20 cellular contexts compared by ENCODE assay signal in the genomic region with DNA sequence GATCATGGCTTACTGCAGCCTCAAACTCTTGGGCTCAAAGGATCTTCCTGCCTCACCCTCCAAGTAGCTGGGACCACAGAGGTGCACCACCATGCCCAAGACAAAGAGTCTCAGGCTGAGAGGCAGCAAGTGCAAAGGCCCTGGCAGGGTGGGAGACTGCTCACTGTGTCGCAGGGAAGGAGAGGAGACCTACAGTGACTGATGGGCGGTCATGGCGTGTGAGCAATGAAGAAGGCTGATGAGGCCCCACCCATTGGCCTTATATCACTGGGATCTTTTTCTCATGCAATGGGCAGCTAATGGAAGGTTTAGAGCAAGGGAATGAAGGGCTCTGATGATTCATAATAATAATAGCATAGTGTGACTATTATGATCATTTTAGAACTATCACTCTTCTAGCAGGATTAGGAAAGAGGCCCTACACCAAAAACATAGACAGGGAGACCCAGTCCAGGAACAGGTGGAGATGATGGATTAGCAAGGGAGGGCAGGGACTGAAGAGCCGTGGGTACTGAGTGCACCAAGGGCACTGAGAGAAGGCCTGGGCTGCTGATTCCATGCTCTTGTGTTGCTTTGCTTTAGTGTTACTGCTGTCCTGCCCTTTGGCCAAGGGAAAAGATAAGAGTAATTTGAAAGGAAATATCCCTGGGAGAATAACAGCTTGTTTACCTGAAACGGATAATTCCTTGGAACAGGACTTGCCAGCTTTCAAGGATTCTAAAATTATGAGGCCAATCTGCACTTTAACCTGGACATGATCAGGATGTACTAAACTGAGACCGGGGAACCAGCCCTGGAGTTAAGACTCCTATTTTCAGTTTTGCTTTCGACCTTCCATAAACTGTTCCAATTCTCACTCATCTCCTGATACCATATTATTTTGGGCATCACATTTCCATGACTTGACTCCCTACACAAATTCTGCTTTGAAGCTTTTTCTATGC. TPM values are rescaled to one million over a fixed set of nuclear protein-coding genes. Genes with fewer than 3 reads are reported as not detected.
A peak's percentile ranks its signal among the peaks of the same experiment; 100 is the strongest.
DNase-seq lines count a peak whose midpoint lies in the region; ATAC-seq and TF ChIP-seq lines count a peak whose summit lies in the region.
"Had no signal": no experiment of that assay in that cellular context is flagged by ENCODE, and none has a peak within 500 bp of the region (broad histone marks: within the 10 kb centered on the region; RNA-seq: fewer than 3 reads in every experiment).

No MANE protein-coding gene starts in this region.

- H3K9me3 Mint-ChIP-seq in activated T-cell treated with anti-CD3 and anti-CD28 coated beads, Interleukin-2, amount 50 U/mL, for 24 hours: no peaks in the 10 kb centered on the region
- H3K9me3 Mint-ChIP-seq in stimulated activated memory B cell treated with anti-CD40 and anti-IgM and Interleukin-4, amounts not matched to agents 10 μg/mL and 1 μg/mL and 100 μg/mL, for 72 hours: no peaks in the 10 kb centered on the region
- H3K9me3 Mint-ChIP-seq: activated T-cell treated with anti-CD3 and anti-CD28 coated beads, Interleukin-2, amount 50 U/mL, for 4 hours had no signal

- H3K79me2 ChIP-seq in OCI-LY3 (ENCODE audit: low read length) (no peaks in the 10 kb centered on the region), hepatocyte (no peaks in the 10 kb centered on the region)

- H3K4me1 Mint-ChIP-seq in activated T-cell treated with anti-CD3 and anti-CD28 coated beads, Interleukin-2, amount 50 U/mL, for 24 hours (ENCODE audit: low read depth): peaks cover 65% of the 10 kb centered on the region
- peaks cover 47% of the 10 kb centered on the region for H3K4me1 Mint-ChIP-seq in stimulated activated memory B cell treated with anti-CD40 and anti-IgM and Interleukin-4, amounts not matched to agents 10 μg/mL and 1 μg/mL and 100 μg/mL, for 72 hours

- H3K4me3 ChIP-seq in OCI-LY3 (ENCODE audit: low read length) (no peak overlapping the region), hepatocyte (no peak overlapping the region)
- H3K4me3 ChIP-seq: cardiac muscle cell, gastrocnemius medialis had no signal

- H2AFZ ChIP-seq in OCI-LY3 (ENCODE audit: low read depth, low read length) (no peak overlapping the region), hepatocyte (no peak overlapping the region)

- H3K4me2 ChIP-seq in OCI-LY3 (ENCODE audit: low read length): peak overlapping the region; percentile 54
- H3K4me2 ChIP-seq in hepatocyte: peak overlapping the region; percentile 39
- H3K4me2 ChIP-seq: KMS-11 had no signal

- H3K4me3 Mint-ChIP-seq in activated T-cell treated with anti-CD3 and anti-CD28 coated beads, Interleukin-2, amount 50 U/mL, for 24 hours: no peak overlapping the region
- no peak overlapping the region for H3K4me3 Mint-ChIP-seq in stimulated activated memory B cell treated with anti-CD40 and anti-IgM and Interleukin-4, amounts not matched to agents 10 μg/mL and 1 μg/mL and 100 μg/mL, for 72 hours
- H3K4me3 Mint-ChIP-seq: activated T-cell treated with anti-CD3 and anti-CD28 coated beads, Interleukin-2, amount 50 U/mL, for 4 hours had no signal

- no peaks in the 10 kb centered on the region for H3K36me3 Mint-ChIP-seq in activated T-cell treated with anti-CD3 and anti-CD28 coated beads, Interleukin-2, amount 50 U/mL, for 24 hours (ENCODE audit: low read depth)
- no peaks in the 10 kb centered on the region for H3K36me3 Mint-ChIP-seq in stimulated activated memory B cell treated with anti-CD40 and anti-IgM and Interleukin-4, amounts not matched to agents 10 μg/mL and 1 μg/mL and 100 μg/mL, for 72 hours

- ATAC-seq in stimulated activated memory B cell treated with anti-CD40 and anti-IgM and Interleukin-4, amounts not matched to agents 10 μg/mL and 1 μg/mL and 100 μg/mL, for 72 hours: peak; percentile 41
- ATAC-seq in GM18520 (IDR thresholded peaks at IDR 0.05; ENCODE audit: unreplicated experiment): no peak
- no peak for ATAC-seq in HG03457 (IDR thresholded peaks at IDR 0.05; ENCODE audit: unreplicated experiment)
- ATAC-seq: activated T-cell treated with anti-CD3 and anti-CD28 coated beads, Interleukin-2, amount 50 U/mL, for 4 hours; gastrocnemius medialis had no signal

- H3K9me3 ChIP-seq in OCI-LY3 (ENCODE audit: insufficient read depth, low read length): no peaks in the 10 kb centered on the region
- H3K9me3 ChIP-seq in hepatocyte (ENCODE audit: low read depth): no peaks in the 10 kb centered on the region
- H3K9me3 ChIP-seq: gastrocnemius medialis had no signal

- H3K27me3 ChIP-seq in OCI-LY3 (ENCODE audit: low read depth, low read length) (no peaks in the 10 kb centered on the region), hepatocyte (no peaks in the 10 kb centered on the region)
- H3K27me3 ChIP-seq: cardiac muscle cell, gastrocnemius medialis had no signal

- H3K27ac Mint-ChIP-seq in activated T-cell treated with anti-CD3 and anti-CD28 coated beads, Interleukin-2, amount 50 U/mL, for 24 hours: peak overlapping the region; percentile 48
- H3K27ac Mint-ChIP-seq in stimulated activated memory B cell treated with anti-CD40 and anti-IgM and Interleukin-4, amounts not matched to agents 10 μg/mL and 1 μg/mL and 100 μg/mL, for 72 hours: peak overlapping the region; percentile 84

- H3K27ac ChIP-seq in OCI-LY3 (ENCODE audit: low read length): peak overlapping the region; percentile 64
- peak overlapping the region; percentile 77 for H3K27ac ChIP-seq in hepatocyte
- H3K27ac ChIP-seq: C4-2B, cardiac muscle cell, gastrocnemius medialis, KMS-11 had no signal

- H3K4me1 ChIP-seq in OCI-LY3 (ENCODE audit: low read length): peaks cover 56% of the 10 kb centered on the region
- peaks cover 15% of the 10 kb centered on the region for H3K4me1 ChIP-seq in hepatocyte (ENCODE audit: insufficient read depth)
- H3K4me1 ChIP-seq: gastrocnemius medialis had no signal

- H3K9me2 ChIP-seq in hepatocyte (replicated peaks; ENCODE audit: insufficient read depth): no peaks in the 10 kb centered on the region

- H4K20me1 ChIP-seq in OCI-LY3 (ENCODE audit: insufficient read depth, low read length): no peaks in the 10 kb centered on the region
- H4K20me1 ChIP-seq in hepatocyte (ENCODE audit: insufficient read depth, poor library complexity, severe bottlenecking): no peaks in the 10 kb centered on the region

- H3K9ac ChIP-seq in OCI-LY3 (ENCODE audit: low read length): peak overlapping the region; percentile 37; the same call in 1 of the 2 replicates
- H3K9ac ChIP-seq: KMS-11 had no signal

- no peaks in the 10 kb centered on the region for H3K36me3 ChIP-seq in OCI-LY3 (replicated peaks; ENCODE audit: low read depth, low read length)
- no peaks in the 10 kb centered on the region for H3K36me3 ChIP-seq in hepatocyte (replicated peaks; ENCODE audit: insufficient read depth, low read depth)
- H3K36me3 ChIP-seq: cardiac muscle cell, gastrocnemius medialis had no signal

- no peak for DNase-seq in activated T-cell treated with anti-CD3 and anti-CD28 coated beads, Interleukin-2, amount 50 U/mL, for 24 hours
- no peak for DNase-seq in activated T-cell treated with anti-CD3 and anti-CD28 coated beads, Interleukin-2, amount 50 U/mL, for 1 hour
- DNase-seq in hepatocyte (ENCODE audit: low spot score): peak; percentile 33
- no peak for DNase-seq in activated CD8-positive, alpha-beta memory T cell treated with anti-CD3 and anti-CD28 coated beads, Interleukin-2, amount 50 U/mL, for 48 hours
- DNase-seq: activated T-cell treated with anti-CD3 and anti-CD28 coated beads, Interleukin-2, amount 50 U/mL, for 4 hours; erythroblast; gastrocnemius medialis; kidney glomerular epithelial cell; NCI-H1048; NCI-H2029; NCI-H446 treated with DMSO at 0.1 percent for 48 hours had no signal

- TF ChIP-seq CTCF in OCI-LY3 (IDR thresholded peaks at IDR 0.05; ENCODE audit: low read depth, low read length) (no peak), hepatocyte (IDR thresholded peaks at IDR 0.05; ENCODE audit: poor library complexity) (no peak)

- H3K27me3 Mint-ChIP-seq in activated T-cell treated with anti-CD3 and anti-CD28 coated beads, Interleukin-2, amount 50 U/mL, for 24 hours: peaks cover 65% of the 10 kb centered on the region
- no peaks in the 10 kb centered on the region for H3K27me3 Mint-ChIP-seq in stimulated activated memory B cell treated with anti-CD40 and anti-IgM and Interleukin-4, amounts not matched to agents 10 μg/mL and 1 μg/mL and 100 μg/mL, for 72 hours

- 77% methylated on average over 7 of the region's 7 CpGs for WGBS in hepatocyte (ENCODE audit: low lambda C conversion rate, missing lambda C conversion rate)

RNA-seq across cellular contexts. Expression of gene FAM9C, which starts 20.6 kb away (rescaled TPM):
- not detected in 2 replicates for total RNA-seq in hepatocyte
- polyA plus RNA-seq in hepatocyte: not detected in 2 replicates
- total RNA-seq: activated T-cell treated with anti-CD3 and anti-CD28 coated beads, Interleukin-2, amount 50 U/mL, for 4 hours; cardiac muscle cell; gastrocnemius medialis; mesenteric fat pad; renal cortical epithelial cell had no signal
- polyA plus RNA-seq: cardiac muscle cell had no signal

RNA-seq across cellular contexts. Expression of gene TMSB4X, which starts 48.9 kb away (rescaled TPM):
- 6,141 and 6,242 TPM in 2 replicates for total RNA-seq in hepatocyte
- 9,038 and 9,758 TPM in 2 replicates for polyA plus RNA-seq in hepatocyte
